Comparison of ENCODE assay signal across 22 cellular contexts in the genomic region with DNA sequence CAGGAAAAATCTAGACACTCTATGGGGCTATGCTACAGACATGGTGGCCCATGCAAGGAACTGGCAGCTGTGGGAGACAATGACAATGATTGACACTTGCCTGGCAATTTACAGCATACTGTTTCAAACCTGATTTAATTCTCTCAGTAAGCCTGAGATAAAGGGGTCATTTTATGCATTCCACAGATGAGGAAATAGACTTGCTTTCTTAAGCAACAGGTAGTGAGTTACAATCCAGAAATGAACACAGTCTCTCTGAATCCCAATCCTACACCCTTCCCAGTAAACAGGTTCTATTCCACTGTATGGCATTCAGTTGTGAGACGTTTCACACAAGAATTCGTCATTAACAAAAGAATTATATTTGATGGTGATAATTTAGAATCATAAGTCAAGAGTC. TPM values are rescaled to one million over a fixed set of nuclear protein-coding genes. Genes with fewer than 3 reads are reported as not detected.
DNase-seq lines count a peak whose midpoint lies in the region; ATAC-seq, FAIRE-seq and TF ChIP-seq lines count a peak whose summit lies in the region.
"Had no signal": no experiment of that assay in that cellular context is flagged by ENCODE, and none has a peak within 500 bp of the region (broad histone marks: within the 10 kb centered on the region; RNA-seq: fewer than 3 reads in every experiment).

No MANE protein-coding gene starts in this region.

- no peak overlapping the region; the same call in 1 of the 2 replicates for H4K91ac ChIP-seq in IMR-90 (ENCODE audit: insufficient read depth, low read depth, low read length)

- dilution Hi-C loops in IMR-90 (cut with HindIII; ENCODE audit: low sequenced_read_pairs, unreplicated experiment): no loop called here

- H3K9me3 ChIP-seq in IMR-90 (ENCODE audit: control insufficient read depth, insufficient read depth, low read length) (no peaks in the 10 kb centered on the region), GM12878 (replicated peaks; ENCODE audit: control insufficient read depth, insufficient read depth, low read length) (no peaks in the 10 kb centered on the region)
- H3K9me3 ChIP-seq: MG63 had no signal

- H3K4me3 Mint-ChIP-seq in T-helper 2 cell treated with Interferon-gamma antibody and Interleukin-4, amounts not matched to agents 5 μg/mL and 100 μg/mL, for 36 hours: no peak overlapping the region
- H3K4me3 Mint-ChIP-seq in osteocyte (ENCODE audit: unreplicated experiment): no peak overlapping the region
- H3K4me3 Mint-ChIP-seq: B cell, H9 had no signal

- peaks cover 7% of the 10 kb centered on the region for H3K9me3 Mint-ChIP-seq in T-helper 2 cell treated with Interferon-gamma antibody and Interleukin-4, amounts not matched to agents 5 μg/mL and 100 μg/mL, for 36 hours
- H3K9me3 Mint-ChIP-seq in osteocyte (ENCODE audit: unreplicated experiment): peaks cover 6% of the 10 kb centered on the region
- H3K9me3 Mint-ChIP-seq: H9 had no signal

- RAD21 ChIA-PET in GM12878 (lab: Charles Lee; ENCODE audit: unreplicated experiment): interaction anchor here (0.7 kb wide), 1 partner anchor 27 kb away, joined by 3 read pairs; no protein-coding TSS in a partner anchor

- H3K18ac ChIP-seq in IMR-90 (ENCODE audit: low read depth, low read length): no peak overlapping the region

- H2BK5ac ChIP-seq in IMR-90 (ENCODE audit: low read depth, low read length, poor library complexity, severe bottlenecking): no peak overlapping the region

- no peak for TF ChIP-seq CTCF in IMR-90 (conservative IDR thresholded peaks at IDR 0.05; ENCODE audit: low read depth, low read length)
- no peak for TF ChIP-seq CTCF in GM12878 (IDR thresholded peaks at IDR 0.05 in 2 of 3, conservative IDR thresholded peaks at IDR 0.05 in 1 of 3; ENCODE audit: control insufficient read depth in 2 of 3, extremely low read depth in 1 of 3, insufficient read depth in 1 of 3, low read depth in 3 of 3, low read length in 3 of 3)
- TF ChIP-seq CTCF in osteocyte (IDR thresholded peaks at IDR 0.05): no peak

- no CpG with 5 or more reads among the region's 2 CpGs for WGBS in IMR-90 (ENCODE audit: extremely low coverage in 2 of 2, insufficient read length in 1 of 2), 2 experiments
- 98% methylated on average over 2 of the region's 2 CpGs for WGBS in GM12878 (ENCODE audit: insufficient coverage, insufficient replicate concordance, low lambda C conversion rate, missing lambda C conversion rate)

- no TSS peak for BruUV-seq in IMR-90 (replicated peaks; lab: Mats Ljungman, UMichigan)
- BruUV-seq in GM12878 (replicated peaks; lab: Mats Ljungman, UMichigan): no TSS peak

- ATAC-seq in IMR-90 (ENCODE audit: low read depth) (no peak), GM12878 (no peak)

- H2AFZ ChIP-seq in IMR-90 (replicated peaks; ENCODE audit: low read length, poor library complexity): no peak overlapping the region
- no peak overlapping the region for H2AFZ ChIP-seq in GM12878 (ENCODE audit: control insufficient read depth, low read depth, low read length)

- no peak overlapping the region for H2BK120ac ChIP-seq in IMR-90 (ENCODE audit: low read depth, low read length)

- H3K27me3 Mint-ChIP-seq in T-helper 2 cell treated with Interferon-gamma antibody and Interleukin-4, amounts not matched to agents 5 μg/mL and 100 μg/mL, for 36 hours (ENCODE audit: low read depth): no peaks in the 10 kb centered on the region
- no peaks in the 10 kb centered on the region for H3K27me3 Mint-ChIP-seq in osteocyte (ENCODE audit: unreplicated experiment)

- no peak overlapping the region for H2AK9ac ChIP-seq in IMR-90 (replicated peaks; ENCODE audit: low read depth, low read length, poor library complexity)

- DNase-seq in T-helper 2 cell treated with Interferon-gamma antibody and Interleukin-4, amounts not matched to agents 5 μg/mL and 100 μg/mL, for 36 hours (ENCODE audit: low spot score): no peak
- DNase-seq in T-helper 2 cell (no peak), IMR-90 (no peak), GM12878 (ENCODE audit: low read depth, low spot score) (no peak), osteocyte (ENCODE audit: extremely low spot score, unreplicated experiment) (no peak), pons (ENCODE audit: low spot score) (no peak), NCI-H2029 (lab: John Stamatoyannopoulos, UW) (no peak), NCI-H1092 (lab: John Stamatoyannopoulos, UW) (no peak)
- DNase-seq: 8988T, COR-L47, DMS 273 treated with DMSO at 0.1 percent for 48 hours, DND-41, H9, Kasumi-1, MG63, NCI-H1694 treated with DMSO at 0.1 percent for 48 hours, NCI-H2107, NCI-H524, NCI-H82, OCI-M1, SHP77 treated with DMSO at 0.1 percent for 48 hours had no signal

- H3K4ac ChIP-seq in IMR-90 (ENCODE audit: low read depth, low read length): no peak overlapping the region

- H3K4me3 ChIP-seq in IMR-90 (ENCODE audit: insufficient read depth, low read depth, low read length) (no peak overlapping the region), GM12878 (no peak overlapping the region)
- H3K4me3 ChIP-seq: MG63 had no signal

- H3K27ac Mint-ChIP-seq in T-helper 2 cell treated with Interferon-gamma antibody and Interleukin-4, amounts not matched to agents 5 μg/mL and 100 μg/mL, for 36 hours: peak overlapping the region; percentile 71
- H3K27ac Mint-ChIP-seq in osteocyte (ENCODE audit: unreplicated experiment): peak overlapping the region; percentile 36
- H3K27ac Mint-ChIP-seq: B cell had no signal

- POLR2A ChIA-PET in IMR-90 (lab: Charles Lee; ENCODE audit: unreplicated experiment) (no interaction called here), GM12878 (lab: Charles Lee) (interaction anchor here (1.2 kb wide), 1 partner anchor 9 kb away, joined by 4 read pairs; no protein-coding TSS in a partner anchor)

- H3K4me1 Mint-ChIP-seq in T-helper 2 cell treated with Interferon-gamma antibody and Interleukin-4, amounts not matched to agents 5 μg/mL and 100 μg/mL, for 36 hours (ENCODE audit: low read depth): peaks cover 84% of the 10 kb centered on the region
- H3K4me1 Mint-ChIP-seq in osteocyte (ENCODE audit: unreplicated experiment): peaks cover 90% of the 10 kb centered on the region

- H3K4me1 ChIP-seq in IMR-90 (ENCODE audit: control insufficient read depth, insufficient read depth, low read length) (peaks cover 12% of the 10 kb centered on the region), GM12878 (ENCODE audit: control insufficient read depth, insufficient read depth, low read length) (peaks cover 42% of the 10 kb centered on the region)

- no peak for TF ChIP-seq POLR2A in IMR-90 (IDR thresholded peaks at IDR 0.05; ENCODE audit: low read depth, low read length)
- TF ChIP-seq POLR2A in GM12878 (IDR thresholded peaks at IDR 0.05; ENCODE audit: low read depth, low read length): no peak

- H3K9me1 ChIP-seq in IMR-90 (ENCODE audit: insufficient read depth, low read length): no peaks in the 10 kb centered on the region

- TF ChIP-seq RAD21 in IMR-90 (IDR thresholded peaks at IDR 0.05; ENCODE audit: low read length): no peak
- no peak for TF ChIP-seq RAD21 in GM12878 (IDR thresholded peaks at IDR 0.05; ENCODE audit: insufficient read depth, low read depth, low read length)

- H3K36me3 ChIP-seq in IMR-90 (ENCODE audit: control insufficient read depth, insufficient read depth, low read length) (no peaks in the 10 kb centered on the region), GM12878 (ENCODE audit: control insufficient read depth in 2 of 2, insufficient read depth in 2 of 2, low read length in 1 of 2) (no peaks in the 10 kb centered on the region)
- H3K36me3 ChIP-seq: MG63 had no signal

- peaks cover 4% of the 10 kb centered on the region for H3K36me3 Mint-ChIP-seq in T-helper 2 cell treated with Interferon-gamma antibody and Interleukin-4, amounts not matched to agents 5 μg/mL and 100 μg/mL, for 36 hours (ENCODE audit: low read depth)
- H3K36me3 Mint-ChIP-seq in osteocyte (ENCODE audit: unreplicated experiment): no peaks in the 10 kb centered on the region

- H4K20me1 ChIP-seq in IMR-90 (ENCODE audit: insufficient read depth, low read length) (no peaks in the 10 kb centered on the region), GM12878 (ENCODE audit: control insufficient read depth, insufficient read depth) (no peaks in the 10 kb centered on the region)

- H3K56ac ChIP-seq in IMR-90 (ENCODE audit: extremely low read depth, insufficient read depth, low read length): no peak overlapping the region

- H2AK5ac ChIP-seq in IMR-90 (ENCODE audit: low read depth, low read length): no peak overlapping the region

- H3K79me2 ChIP-seq in GM12878 (ENCODE audit: control insufficient read depth, insufficient read depth, low read length): no peaks in the 10 kb centered on the region

- no peak for FAIRE-seq in GM12878 (lab: Jason Lieb, UNC)

- no peak overlapping the region for H3K23ac ChIP-seq in IMR-90 (ENCODE audit: low read depth, low read length)

- H3K4me2 ChIP-seq in IMR-90 (ENCODE audit: low read depth, low read length): no peak overlapping the region
- H3K4me2 ChIP-seq in GM12878 (ENCODE audit: control insufficient read depth, insufficient read depth): no peak overlapping the region

- CTCF ChIA-PET in IMR-90 (lab: Yijun Ruan, JAX) (no interaction called here), GM12878 (lab: Yijun Ruan, JAX) (interaction anchor here (12.3 kb wide), 1 partner anchor 13 kb away, joined by 110 read pairs; a partner anchor contains a TSS)

- intact Hi-C loops in IMR-90 (cut with micrococcal nuclease) (no loop called here), GM12878 (cut with micrococcal nuclease; ENCODE audit: unreplicated experiment) (no loop called here)

- H3K14ac ChIP-seq in IMR-90 (replicated peaks; ENCODE audit: low read depth, low read length): no peak overlapping the region; the same call in 1 of the 2 replicates

- SMC1A ChIA-PET in GM12878 (lab: Charles Lee; ENCODE audit: uncharacterized antibody, unreplicated experiment): interaction anchor here (0.9 kb wide), 1 partner anchor 22 kb away, joined by 3 read pairs; no protein-coding TSS in a partner anchor

- H3K27me3 ChIP-seq in IMR-90 (ENCODE audit: control insufficient read depth, insufficient read depth, low read length) (no peaks in the 10 kb centered on the region), GM12878 (replicated peaks in 1 of 2; ENCODE audit: control insufficient read depth in 2 of 2, insufficient read depth in 2 of 2, low read length in 1 of 2) (no peaks in the 10 kb centered on the region)
- H3K27me3 ChIP-seq: MG63 had no signal

- in situ Hi-C loops in IMR-90 (cut with MboI; ENCODE audit: low sequenced_read_pairs): no loop called here
- in situ Hi-C loops in GM12878 (cut with MboI): no loop called here

- no peak overlapping the region for H4K5ac ChIP-seq in IMR-90 (ENCODE audit: low read depth, low read length)

- TF ChIP-seq EP300 in GM12878 (IDR thresholded peaks at IDR 0.05; ENCODE audit: borderline replicate concordance in 1 of 2, control insufficient read depth in 1 of 2, low read depth in 2 of 2, low read length in 2 of 2): no peak

- no peaks in the 10 kb centered on the region for H3K79me1 ChIP-seq in IMR-90 (ENCODE audit: low read depth in 1 of 2, low read length in 2 of 2)

- H4K8ac ChIP-seq in IMR-90 (ENCODE audit: low read depth in 2 of 2, low read length in 2 of 2): no peak overlapping the region

- no peak overlapping the region for H3K27ac ChIP-seq in IMR-90 (ENCODE audit: insufficient read depth, low read length)
- H3K27ac ChIP-seq in GM12878 (ENCODE audit: control insufficient read depth, insufficient read depth): no peak overlapping the region

- H2BK15ac ChIP-seq in IMR-90 (ENCODE audit: low read depth, low read length): no peak overlapping the region

- no peak overlapping the region for H2BK20ac ChIP-seq in IMR-90 (ENCODE audit: low read depth, low read length)

- H3K9ac ChIP-seq in IMR-90 (ENCODE audit: low read depth, low read length) (no peak overlapping the region), GM12878 (ENCODE audit: control insufficient read depth, insufficient read depth, low read length) (no peak overlapping the region)

RNA-seq across cellular contexts. Expression of a gene that starts 15.5 kb away (rescaled TPM):
- 43.7 and 45.3 TPM in 2 replicates for total RNA-seq in IMR-90 (2012; rRNA removed)
- 15.0 and 15.1 TPM in 2 replicates for polyA plus RNA-seq in IMR-90 (2012; rRNA removed)
- 4.5 and 7.1 TPM in 2 replicates for polyA plus RNA-seq in IMR-90 (2012; cell fraction: cytosol; rRNA removed)
- 23.2 and 40.0 TPM in 2 replicates for polyA plus RNA-seq in IMR-90 (2012; cell fraction: nucleus; rRNA removed; ENCODE audit: low replicate concordance)
- total RNA-seq in GM12878 (2013; cell fraction: nucleolus; rRNA removed): 260 and 270 TPM in 2 replicates
- 40.4 and 46.5 TPM in 2 replicates for total RNA-seq in GM12878 (2014; rRNA removed)
- 44.3 and 47.1 TPM in 2 replicates for total RNA-seq in GM12878 (2014; rRNA removed; fragmentation: Illumina TruSeq; extraction: Trizol)
- total RNA-seq in GM12878 (2021): 34.3 and 40.3 TPM in 2 replicates
- polyA plus RNA-seq in GM12878 (2011; ENCODE audit: low read depth): 6.6 TPM
- polyA plus RNA-seq in GM12878 (2011; rRNA removed): 53.9 and 54.8 TPM in 2 replicates
- 35.8 and 41.0 TPM in 2 replicates for polyA plus RNA-seq in GM12878 (2011; cell fraction: cytosol; rRNA removed)
- 70.6 and 74.4 TPM in 2 replicates for polyA plus RNA-seq in GM12878 (2011; cell fraction: nucleus; rRNA removed)
- 9.6 and 11.2 TPM in 2 replicates for polyA plus RNA-seq in GM12878 (2012)
- polyA plus RNA-seq in GM12878 (2014; fragmentation: Illumina TruSeq; extraction: Trizol): 23.5 and 33.8 TPM in 2 replicates
- 1 to 10 TPM; 4.6 to 5.1 TPM for polyA plus RNA-seq in GM12878 (2014; fragmentation: Nextera tagmentation; extraction: Ambion mirVana)
- 16.3 and 17.5 TPM in 2 replicates for polyA plus RNA-seq in GM12878 (2014; rRNA removed)
- polyA plus RNA-seq in GM12878 (2016; fragmentation: Nextera tagmentation; extraction: Ambion mirVana): 1 to 10 TPM; 5.2 to 9.3 TPM
- polyA minus RNA-seq in GM12878 (2011; rRNA and poly(A)+ RNA removed): 136 and 171 TPM in 2 replicates
- polyA minus RNA-seq in GM12878 (2011; cell fraction: cytosol; rRNA and poly(A)+ RNA removed): 46.5 and 51.5 TPM in 2 replicates
- polyA minus RNA-seq in GM12878 (2011; cell fraction: nucleus; rRNA and poly(A)+ RNA removed): 103 and 146 TPM in 2 replicates
- total RNA-seq in osteocyte: 72.2 and 83.9 TPM in 2 replicates
